In genomic region chr1:210236840-210237409, GRCh38 we compare ENCODE assay signal across 9 cellular contexts. TPM values are rescaled to one million over a fixed set of nuclear protein-coding genes. Genes with fewer than 3 reads are reported as not detected.
A peak's percentile ranks its signal among the peaks of the same experiment; 100 is the strongest.
DNase-seq lines count a peak whose midpoint lies in the region; ATAC-seq, FAIRE-seq and TF ChIP-seq lines count a peak whose summit lies in the region.
"Had no signal": no experiment of that assay in that cellular context is flagged by ENCODE, and none has a peak within 500 bp of the region (broad histone marks: within the 10 kb centered on the region; RNA-seq: fewer than 3 reads in every experiment).

No MANE protein-coding gene starts in this region.

- 22 to 44% (median 28%) methylated on average over 8 to 10 of the region's 10 CpGs for WGBS in heart left ventricle, 4 donors
- 45 to 51% methylated on average over 10 of the region's 10 CpGs for WGBS in pancreas, 2 donors

- TF ChIP-seq CTCF in heart left ventricle (IDR thresholded peaks at IDR 0.05), result no peak
- TF ChIP-seq CTCF in pancreas (IDR thresholded peaks at IDR 0.05), result no peak

- intact Hi-C loops in heart left ventricle (cut with DNase I), result loop anchor here in 6 of 10 donors (1.0 to 10.0 kb wide), 5 partner anchors 26 to 158 kb away; no protein-coding TSS in a partner anchor
- intact Hi-C loops in pancreas (cut with DNase I), result no loop called here

- DNase-seq in AG08395 (ENCODE audit: low spot score) (peak; percentile 46), anterior cingulate cortex (lab: John Stamatoyannopoulos, UW) (peak in 35 of 58 donors; percentile 17 to 84 (median 44)), heart left ventricle (peak; percentile 70 to 88 (median 80)), pancreas (peak in 1 of 6 donors; percentile 23), GM19238 (ENCODE audit: insufficient read length, low spot score) (no peak)
- DNase-seq: effector memory CD8-positive, alpha-beta T cell had no signal

- TF ChIP-seq POLR2A in heart left ventricle (IDR thresholded peaks at IDR 0.05), result no peak

- H3K9me3 ChIP-seq in heart left ventricle (no peaks in the 10 kb centered on the region), pancreas (no peaks in the 10 kb centered on the region)

- H3K4me1 ChIP-seq in heart left ventricle, result peaks cover 0 to 59% (median 21%) of the 10 kb centered on the region in 12 donors
- no peaks in the 10 kb centered on the region for H3K4me1 ChIP-seq in pancreas

- H3K4me3 ChIP-seq in heart left ventricle (peak overlapping the region in 7 of 12 donors; percentile 7 to 49 (median 34)), pancreas (no peak overlapping the region)

- ATAC-seq in heart left ventricle (peak; percentile 89 to 96 (median 90)), pancreas (peak in 3 of 4 donors; percentile 5 to 16 (median 9)), GM19395 (IDR thresholded peaks at IDR 0.05; ENCODE audit: unreplicated experiment) (no peak), GM19328 (IDR thresholded peaks at IDR 0.05; ENCODE audit: unreplicated experiment) (no peak), HG03354 (IDR thresholded peaks at IDR 0.05; ENCODE audit: poor library complexity, severe bottlenecking, unreplicated experiment) (no peak)
- ATAC-seq: effector memory CD8-positive, alpha-beta T cell had no signal

- H3K27ac ChIP-seq in heart left ventricle, result peak overlapping the region; percentile 36 to 88 (median 69)
- H3K27ac ChIP-seq in pancreas, result no peak overlapping the region

- H3K27me3 ChIP-seq in heart left ventricle, result peaks cover 0 to 27% (median 0%) of the 10 kb centered on the region in 9 donors
- H3K27me3 ChIP-seq in pancreas, result no peaks in the 10 kb centered on the region

- peak; percentile 13 for FAIRE-seq in pancreas (lab: Jason Lieb, UNC)

- H3K36me3 ChIP-seq in heart left ventricle (peaks cover 0 to 20% (median 0%) of the 10 kb centered on the region in 9 donors), pancreas (no peaks in the 10 kb centered on the region)

RNA-seq across cellular contexts. Expression of gene SERTAD4, which starts 4.3 kb away (rescaled TPM):
- 1 to 10 TPM; 1.2 to 4.7 (median 2.5) TPM for total RNA-seq in heart left ventricle
- 1 to 10 TPM in 1 of 2 donors, under 1 TPM in 1; 0.95 to 1.7 TPM for polyA plus RNA-seq in heart left ventricle
- total RNA-seq in pancreas, result under 1 TPM; 0.14 to 0.97 (median 0.26) TPM
- polyA plus RNA-seq in pancreas, result under 1 TPM; 0.16 to 0.34 TPM

Comparison
In these comparisons a context has a peak if more than half of its experiments do, and no peak if none do; other contexts are left out.
1. ATAC-seq: peak in heart left ventricle (4 of 4) and pancreas (3 of 4); none in GM19395 (single experiment), GM19328 (single experiment) and HG03354 (single experiment).
2. H3K27ac ChIP-seq: peak in heart left ventricle (12 of 12); none in pancreas (0 of 4).
3. H3K4me3 ChIP-seq: peak in heart left ventricle (7 of 12); none in pancreas (0 of 4).
4. intact Hi-C loops: an anchor here in heart left ventricle (1.0 to 10.0 kb wide); none called in pancreas.